In genomic region chr7:99928188-99928587, GRCh38 we compare ENCODE assay signal across 16 cellular contexts. TPM values are rescaled to one million over a fixed set of nuclear protein-coding genes. Genes with fewer than 3 reads are reported as not detected.
"Had no signal": no experiment of that assay in that cellular context is flagged by ENCODE, and none has a peak within 500 bp of the region (broad histone marks: within the 10 kb centered on the region; RNA-seq: fewer than 3 reads in every experiment).

No MANE protein-coding gene starts in this region.

- H3K27me3 ChIP-seq: body of pancreas, tibial nerve had no signal

- H3K4me3 ChIP-seq: body of pancreas, gastroesophageal sphincter, hepatocyte, tibial nerve had no signal

- DNase-seq: activated B cell treated with CpG ODN at 0.5 μM for 24 hours; activated T-cell treated with anti-CD3 and anti-CD28 coated beads, Interleukin-2, amount 50 U/mL, for 24 hours; body of pancreas; cerebellar nuclear complex; effector memory CD8-positive, alpha-beta T cell; kidney; left ventricle myocardium superior; mesenchymal stem cell; posterior cingulate gyrus; small intestine; T-helper 1 cell had no signal

- H3K4me3 Mint-ChIP-seq: activated B cell treated with CpG ODN at 0.5 μM for 24 hours; dendritic cell treated with granulocyte-macrophage colony-stimulating factor and Interleukin-4, amounts not matched to agents 40 ng/mL and 50 ng/mL, for 4 days had no signal

- H3K27ac ChIP-seq: body of pancreas, gastroesophageal sphincter, hepatocyte, tibial nerve had no signal

- H3K9me3 Mint-ChIP-seq: activated B cell treated with CpG ODN at 0.5 μM for 24 hours; activated T-cell treated with anti-CD3 and anti-CD28 coated beads, Interleukin-2, amount 50 U/mL, for 24 hours; dendritic cell treated with granulocyte-macrophage colony-stimulating factor and Interleukin-4, amounts not matched to agents 40 ng/mL and 50 ng/mL, for 4 days; effector memory CD8-positive, alpha-beta T cell had no signal

- H3K36me3 ChIP-seq: gastroesophageal sphincter had no signal

- H3K27ac Mint-ChIP-seq: activated B cell treated with CpG ODN at 0.5 μM for 24 hours; dendritic cell treated with granulocyte-macrophage colony-stimulating factor and Interleukin-4, amounts not matched to agents 40 ng/mL and 50 ng/mL, for 4 days; effector memory CD8-positive, alpha-beta T cell had no signal

- H3K9me3 ChIP-seq: body of pancreas, gastroesophageal sphincter, tibial nerve had no signal

- ATAC-seq: body of pancreas; effector memory CD8-positive, alpha-beta T cell had no signal

RNA-seq across cellular contexts. Expression of gene GJC3, which starts 1.2 kb away (rescaled TPM):
- total RNA-seq: activated B cell treated with CpG ODN at 0.5 μM for 24 hours, body of pancreas, epithelial cell of proximal tubule, hepatocyte, kidney had no signal

RNA-seq across cellular contexts. Expression of gene AZGP1, which starts 47.6 kb away (rescaled TPM):
- total RNA-seq: activated B cell treated with CpG ODN at 0.5 μM for 24 hours, epithelial cell of proximal tubule had no signal

RNA-seq across cellular contexts. Expression of gene OR2AE1, which starts 51.4 kb away (rescaled TPM):
- total RNA-seq: epithelial cell of proximal tubule, gastroesophageal sphincter, hepatocyte, kidney, left ventricle myocardium superior had no signal
